Comparison of ENCODE assay signal across 11 cellular contexts in genomic region chr3:48693826-48694225, GRCh38. TPM values are rescaled to one million over a fixed set of nuclear protein-coding genes. Genes with fewer than 3 reads are reported as not detected.
DNase-seq lines count a peak whose midpoint lies in the region; ATAC-seq and TF ChIP-seq lines count a peak whose summit lies in the region.
"Had no signal": no experiment of that assay in that cellular context is flagged by ENCODE, and none has a peak within 500 bp of the region (broad histone marks: within the 10 kb centered on the region; RNA-seq: fewer than 3 reads in every experiment).

No MANE protein-coding gene starts in this region.

- ATAC-seq in aorta (ENCODE audit: low FRiP score): no peak

- H3K27me3 ChIP-seq in cardiac muscle cell (no peaks in the 10 kb centered on the region), esophagus muscularis mucosa (no peaks in the 10 kb centered on the region), ovary (no peaks in the 10 kb centered on the region), aorta (ENCODE audit: control insufficient read depth in 1 of 2, insufficient read depth in 2 of 2, low read length in 1 of 2) (no peaks in the 10 kb centered on the region)

- H3K27ac ChIP-seq in cardiac muscle cell (peak overlapping the region; percentile 39), esophagus muscularis mucosa (replicated peaks in 1 of 4) (peak overlapping the region; percentile 77 to 87 (median 82)), ovary (peak overlapping the region; percentile 66 to 83), aorta (ENCODE audit: low read depth in 1 of 2, low read length in 2 of 2) (peak overlapping the region; percentile 91 to 92)

- TF ChIP-seq CTCF in cardiac muscle cell (IDR thresholded peaks at IDR 0.05; ENCODE audit: low read depth, low read length) (no peak), esophagus muscularis mucosa (IDR thresholded peaks at IDR 0.05) (no peak), ovary (IDR thresholded peaks at IDR 0.05) (no peak)

- H3K9me3 ChIP-seq in cardiac muscle cell (ENCODE audit: low read depth) (no peaks in the 10 kb centered on the region), esophagus muscularis mucosa (no peaks in the 10 kb centered on the region), ovary (no peaks in the 10 kb centered on the region), aorta (ENCODE audit: control insufficient read depth, low read length) (no peaks in the 10 kb centered on the region)

- WGBS in esophagus muscularis mucosa: 88% methylated on average over 8 of the region's 8 CpGs
- WGBS in ovary, 3 donors: 52 to 64% (median 54%) methylated on average over 8 of the region's 8 CpGs
- 79 to 87% methylated on average over 8 of the region's 8 CpGs for WGBS in aorta, 2 donors

- intact Hi-C loops in cardiac septum (cut with DNase I) (no loop called here), esophagus muscularis mucosa (cut with DNase I) (no loop called here), ovary (cut with DNase I) (no loop called here), aorta (cut with DNase I) (no loop called here)

- no peaks in the 10 kb centered on the region for H3K4me1 ChIP-seq in cardiac muscle cell (ENCODE audit: low read depth)
- peaks cover 39 to 50% (median 43%) of the 10 kb centered on the region in 4 donors for H3K4me1 ChIP-seq in esophagus muscularis mucosa
- H3K4me1 ChIP-seq in ovary (ENCODE audit: insufficient read depth): peaks cover 9% of the 10 kb centered on the region
- H3K4me1 ChIP-seq in aorta (ENCODE audit: control insufficient read depth in 1 of 2, insufficient read depth in 2 of 2, low read length in 2 of 2): no peaks in the 10 kb centered on the region

- no peak for DNase-seq in cardiac muscle cell (ENCODE audit: low read depth in 1 of 2, low spot score in 1 of 2)
- DNase-seq in cardiac septum (ENCODE audit: low spot score): no peak
- no peak for DNase-seq in esophagus muscularis mucosa (ENCODE audit: extremely low spot score)
- peak in 1 of 5 donors; percentile 38 for DNase-seq in ovary
- no peak for DNase-seq in aorta
- no peak for DNase-seq in GF-D8 (lab: John Stamatoyannopoulos, UW)
- DNase-seq in NCI-H510A (lab: John Stamatoyannopoulos, UW): no peak
- DNase-seq in NCI-H2227 (lab: John Stamatoyannopoulos, UW; ENCODE audit: unreplicated experiment): no peak
- DNase-seq: activated CD4-positive, alpha-beta memory T cell treated with anti-CD3 and anti-CD28 coated beads for 36 hours; activated naive CD8-positive, alpha-beta T cell treated with anti-CD3 and anti-CD28 coated beads, Interleukin-2, amount 10 ng/mL, durations not matched to agents 7 days and 5 days; DMS79 treated with DMSO at 0.1 percent for 48 hours had no signal

- TF ChIP-seq EP300 in esophagus muscularis mucosa (IDR thresholded peaks at IDR 0.05): no peak
- no peak for TF ChIP-seq EP300 in ovary (IDR thresholded peaks at IDR 0.05)

- no peak overlapping the region for H3K4me3 ChIP-seq in cardiac muscle cell
- peak overlapping the region; percentile 43 to 62 (median 50) for H3K4me3 ChIP-seq in esophagus muscularis mucosa
- peak overlapping the region; percentile 59 for H3K4me3 ChIP-seq in ovary
- peak overlapping the region in 1 of 2 donors; percentile 49 for H3K4me3 ChIP-seq in aorta (ENCODE audit: low read length in 2 of 2)

- TF ChIP-seq POLR2A in esophagus muscularis mucosa (IDR thresholded peaks at IDR 0.05; ENCODE audit: low read depth) (no peak), ovary (IDR thresholded peaks at IDR 0.05) (no peak)

- peaks cover 57% of the 10 kb centered on the region for H3K36me3 ChIP-seq in cardiac muscle cell
- peaks cover 40 to 78% (median 73%) of the 10 kb centered on the region in 4 donors for H3K36me3 ChIP-seq in esophagus muscularis mucosa
- H3K36me3 ChIP-seq in ovary: no peaks in the 10 kb centered on the region
- H3K36me3 ChIP-seq in aorta (ENCODE audit: control insufficient read depth in 1 of 2, insufficient read depth in 2 of 2, low read length in 1 of 2): peaks cover 7 to 10% of the 10 kb centered on the region in 2 donors

RNA-seq across cellular contexts. Expression of gene NCKIPSD, which starts 8.1 kb away (rescaled TPM):
- total RNA-seq in cardiac muscle cell (68.7 and 73.4 TPM in 2 replicates), cardiac septum (22.5 TPM), esophagus muscularis mucosa (10 to 100 TPM; 18.9 to 34.7 (median 29.1) TPM), ovary (10 to 100 TPM; 30.5 to 58.6 (median 36.3) TPM), aorta (10 to 100 TPM; 26.4 to 31.9 TPM)
- polyA plus RNA-seq in cardiac muscle cell (49.6 and 51.7 TPM in 2 replicates), ovary (10 to 100 TPM in 1 of 2 donors, 1 to 10 TPM in 1; 8.0 to 23.2 TPM), aorta (10 to 100 TPM; 11.8 to 28.7 TPM)

RNA-seq across cellular contexts. Expression of gene IP6K2, which starts 23.2 kb away (rescaled TPM):
- total RNA-seq in cardiac muscle cell (87.4 and 119 TPM in 2 replicates), cardiac septum (23.9 TPM), esophagus muscularis mucosa (10 to 100 TPM; 31.0 to 57.5 (median 41.2) TPM), ovary (100 to 1,000 TPM in 2 of 7 donors, 10 to 100 TPM in 5; 51.8 to 132 (median 62.5) TPM), aorta (10 to 100 TPM; 43.9 to 58.2 TPM)
- polyA plus RNA-seq in cardiac muscle cell (130 and 140 TPM in 2 replicates), ovary (100 to 1,000 TPM; 114 to 119 TPM), aorta (100 to 1,000 TPM in 1 of 2 donors, 10 to 100 TPM in 1; 46.6 to 105 TPM)

RNA-seq across cellular contexts. Expression of gene CELSR3, which starts 31.1 kb away (rescaled TPM):
- total RNA-seq in cardiac muscle cell (5.4 and 5.9 TPM in 2 replicates), cardiac septum (0.22 TPM), esophagus muscularis mucosa (1 to 10 TPM in 1 of 4 donors, under 1 TPM in 3; 0.33 to 1.3 (median 0.63) TPM), ovary (1 to 10 TPM in 3 of 7 donors, under 1 TPM in 4; 0.23 to 3.4 (median 0.92) TPM), aorta (1 to 10 TPM in 1 of 2 donors, under 1 TPM in 1; 0.91 to 1.3 TPM)
- polyA plus RNA-seq in cardiac muscle cell (3.1 and 3.4 TPM in 2 replicates), ovary (under 1 TPM; 0.48 to 0.69 TPM), aorta (1 to 10 TPM in 1 of 2 donors, under 1 TPM in 1; 0.25 to 1.3 TPM)

RNA-seq across cellular contexts. Expression of gene SLC26A6, which starts 58.6 kb away (rescaled TPM):
- 55.8 and 87.4 TPM in 2 replicates for total RNA-seq in cardiac muscle cell
- polyA plus RNA-seq in cardiac muscle cell: 52.0 and 68.1 TPM in 2 replicates
- 8.9 TPM for total RNA-seq in cardiac septum
- total RNA-seq in esophagus muscularis mucosa: 10 to 100 TPM in 2 of 4 donors, 1 to 10 TPM in 2; 6.1 to 11.7 (median 8.8) TPM
- total RNA-seq in ovary: 10 to 100 TPM in 4 of 7 donors, 1 to 10 TPM in 3; 7.9 to 19.1 (median 10.5) TPM
- 10 to 100 TPM in 1 of 2 donors, 1 to 10 TPM in 1; 8.7 to 14.5 TPM for polyA plus RNA-seq in ovary
- 10 to 100 TPM; 30.7 to 33.6 TPM for total RNA-seq in aorta
- 100 to 1,000 TPM in 1 of 2 donors, 10 to 100 TPM in 1; 10.5 to 154 TPM for polyA plus RNA-seq in aorta

Comparison
In these comparisons a context has a peak if more than half of its experiments do, and no peak if none do; other contexts are left out.
1. H3K27ac ChIP-seq: peak in every context shown above with its lines; median percentile 92 in aorta; 82 in esophagus muscularis mucosa; 74 in ovary; 39 in cardiac muscle cell.